Comparison of ENCODE assay signal across 1 cellular context in the genomic region with DNA sequence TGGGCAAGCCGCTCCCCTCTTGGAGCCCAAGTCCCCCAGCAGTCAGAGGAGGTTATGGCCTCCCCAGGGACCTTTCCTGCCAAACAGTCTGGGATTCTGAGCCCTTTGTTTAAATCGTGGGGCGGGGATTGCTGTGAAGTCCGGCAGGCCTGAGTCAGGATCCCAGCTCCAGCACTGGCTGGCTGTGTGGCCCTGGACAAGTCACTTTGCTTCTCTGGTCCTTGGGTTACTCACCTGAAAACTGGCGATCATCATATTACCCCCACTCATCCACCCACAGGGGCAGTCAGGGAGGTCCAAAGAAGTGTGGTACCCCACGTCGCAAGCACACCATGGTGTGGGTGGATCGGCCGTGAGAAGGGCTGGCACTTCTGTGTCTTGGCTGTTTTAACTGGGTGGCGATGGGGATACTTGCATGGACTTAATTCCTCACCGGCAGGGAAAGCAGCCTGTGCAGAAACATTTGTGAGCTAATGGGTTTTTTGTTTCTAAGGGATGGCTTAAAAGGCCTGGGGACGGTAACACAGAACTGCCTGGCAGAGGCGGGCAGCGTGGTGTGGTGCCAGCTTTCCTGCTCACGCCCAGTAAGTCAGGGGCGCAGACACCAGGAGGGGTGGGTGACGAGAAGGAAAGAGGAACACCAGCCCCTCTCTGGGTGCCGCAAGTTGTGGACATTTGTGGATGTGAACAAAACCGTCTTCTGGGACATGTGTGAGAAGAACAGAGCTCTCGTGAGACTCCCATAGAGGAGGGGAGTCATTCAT.
TF ChIP-seq lines count a peak whose summit lies in the region.

No MANE protein-coding gene starts in this region.

TF ChIP-seq in HepG2, 621 proteins besides CTCF, POLR2A, EP300 and RAD21:
- peak; percentile 93 for TF ChIP-seq ZNF768 (CRISPR knock-in tag; IDR thresholded peaks at IDR 0.05)
- no peak for TF ChIP-seq MAX (IDR thresholded peaks at IDR 0.05)
- TF ChIP-seq KDM4B (CRISPR knock-in tag; IDR thresholded peaks at IDR 0.05), result no peak
- TF ChIP-seq, protein P1, sequence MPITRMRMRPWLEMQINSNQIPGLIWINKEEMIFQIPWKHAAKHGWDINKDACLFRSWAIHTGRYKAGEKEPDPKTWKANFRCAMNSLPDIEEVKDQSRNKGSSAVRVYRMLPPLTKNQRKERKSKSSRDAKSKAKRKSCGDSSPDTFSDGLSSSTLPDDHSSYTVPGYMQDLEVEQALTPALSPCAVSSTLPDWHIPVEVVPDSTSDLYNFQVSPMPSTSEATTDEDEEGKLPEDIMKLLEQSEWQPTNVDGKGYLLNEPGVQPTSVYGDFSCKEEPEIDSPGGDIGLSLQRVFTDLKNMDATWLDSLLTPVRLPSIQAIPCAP (CRISPR knock-in tag; IDR thresholded peaks at IDR 0.05; ENCODE audit: low read depth), result no peak
TF ChIP-seq in HepG2: peak in this region for 1.
